ENCODE assay signal across 8 cellular contexts in genomic region chr11:74592441-74593362, GRCh38. TPM values are rescaled to one million over a fixed set of nuclear protein-coding genes. Genes with fewer than 3 reads are reported as not detected.
DNase-seq lines count a peak whose midpoint lies in the region; ATAC-seq, FAIRE-seq and TF ChIP-seq lines count a peak whose summit lies in the region.

POLD3 (plus strand) TSS chr11:74592582; CDS start chr11:74592659, 77 bp downstream.

- DNase-seq in GM12892 (ENCODE audit: insufficient read length), result peak; percentile 63
- DNase-seq in NCI-H146 (lab: John Stamatoyannopoulos, UW), result peak; percentile 94
- peak; percentile 82 to 92 (median 88) for DNase-seq in T-helper 1 cell
- peak; percentile 98 for DNase-seq in cardiac septum (ENCODE audit: low spot score)
- peak; percentile 84 for DNase-seq in pons (ENCODE audit: low spot score)
- peak; percentile 96 for DNase-seq in transverse colon

- H3K27ac ChIP-seq in adipose tissue (ENCODE audit: low read depth, low read length) (peak within 1 kb of the TSS; percentile 72), transverse colon (peak within 1 kb of the TSS; percentile 80 to 93 (median 86))

- WGBS in adipose tissue, 3 donors, result 0 to 1% (median 0%) methylated on average over 63 of the region's 63 CpGs
- WGBS in transverse colon (ENCODE audit: low coverage in 1 of 2), 2 donors, result 0 to 1% methylated on average over 5 to 61 of the region's 63 CpGs

- H3K9me3 ChIP-seq in transverse colon, result no peaks in the 10 kb centered on the region

- peaks cover 0 to 6% (median 0%) of the 10 kb centered on the region in 4 donors for H3K36me3 ChIP-seq in transverse colon

- no peak for TF ChIP-seq EP300 in transverse colon (IDR thresholded peaks at IDR 0.05; ENCODE audit: low read depth)

- no peak for TF ChIP-seq CTCF in transverse colon (IDR thresholded peaks at IDR 0.05)

- FAIRE-seq in GM12892 (lab: Jason Lieb, UNC), result peak; percentile 97

- in situ Hi-C loops in transverse colon (cut with MboI; ENCODE audit: low pct_ligation_motif_present in 1 of 4, low pct_unique_long_range_greater_than_20kb in 1 of 4, low sequenced_read_pairs in 3 of 4), result no loop called here

- H3K4me1 ChIP-seq in transverse colon, result peaks cover 6 to 23% (median 18%) of the 10 kb centered on the region in 4 donors

- intact Hi-C loops in cardiac septum (cut with DNase I), result no loop called here
- intact Hi-C loops in transverse colon (cut with DNase I; ENCODE audit: low total_unique reads), result no loop called here

- peak; percentile 67 for TF ChIP-seq POLR2A in GM12892 (IDR thresholded peaks at IDR 0.05; ENCODE audit: low read depth, low read length)
- peak; percentile 52 for TF ChIP-seq POLR2A in transverse colon (IDR thresholded peaks at IDR 0.05)

- ATAC-seq in HG02870 (IDR thresholded peaks at IDR 0.05; ENCODE audit: unreplicated experiment), result peak; percentile 95

- peak within 1 kb of the TSS; percentile 35 to 100 (median 92) for H3K4me3 ChIP-seq in transverse colon

- H3K27me3 ChIP-seq in transverse colon, result no peaks in the 10 kb centered on the region

RNA-seq across cellular contexts. Expression of gene POLD3, which starts in this region (rescaled TPM):
- 28.4 TPM for polyA plus RNA-seq in GM12892 (2012; ENCODE audit: missing spikeins)
- 1 to 10 TPM; 6.7 to 9.5 (median 8.2) TPM for polyA plus RNA-seq in adipose tissue
- total RNA-seq in cardiac septum (6.9 TPM), transverse colon (10 to 100 TPM in 3 of 4 donors, 1 to 10 TPM in 1; 7.4 to 29.4 (median 20.6) TPM)

Comparison
In these comparisons a context has a peak if more than half of its experiments do, and no peak if none do; other contexts are left out.
1. Peak in every context shown above with its lines: DNase-seq, ATAC-seq, H3K4me3 ChIP-seq and H3K27ac ChIP-seq.